ENCODE assay signal across 18 cellular contexts in genomic region chr2:163213699-163214098, GRCh38.
DNase-seq lines count a peak whose midpoint lies in the region; TF ChIP-seq lines count a peak whose summit lies in the region.
"Had no signal": no experiment of that assay in that cellular context is flagged by ENCODE, and none has a peak within 500 bp of the region (broad histone marks: within the 10 kb centered on the region; RNA-seq: fewer than 3 reads in every experiment).

No MANE protein-coding gene starts in this region.

- WGBS in mesendoderm (ENCODE audit: extremely low coverage, insufficient coverage, low lambda C conversion rate), result no CpG with 5 or more reads among the region's 3 CpGs

- no peaks in the 10 kb centered on the region for H3K9me3 Mint-ChIP-seq in Calu3 (ENCODE audit: low read depth, unreplicated experiment)
- no peaks in the 10 kb centered on the region for H3K9me3 Mint-ChIP-seq in neural progenitor cell

- H3K56ac ChIP-seq in mesendoderm (ENCODE audit: low read length), result no peak overlapping the region

- H3K4me1 Mint-ChIP-seq in Calu3 (ENCODE audit: low read depth, unreplicated experiment), result peaks cover 27% of the 10 kb centered on the region
- peaks cover 9% of the 10 kb centered on the region for H3K4me1 Mint-ChIP-seq in neural progenitor cell

- H3K9me2 ChIP-seq in MM.1S (replicated peaks; ENCODE audit: insufficient read depth, low read length), result no peaks in the 10 kb centered on the region

- intact Hi-C loops in Calu3 (cut with micrococcal nuclease; ENCODE audit: unreplicated experiment), result no loop called here

- no peak overlapping the region for H3K9ac ChIP-seq in MM.1S (ENCODE audit: low read length)
- no peak overlapping the region for H3K9ac ChIP-seq in neural progenitor cell
- no peak overlapping the region for H3K9ac ChIP-seq in mesendoderm (ENCODE audit: low read length)
- H3K9ac ChIP-seq: BLaER1 treated with 17β-estradiol and CSF1 and Interleukin-3, amounts not matched to agents 10 nM and 100 nM had no signal

- H3K79me2 ChIP-seq in MM.1S (ENCODE audit: low read length) (no peaks in the 10 kb centered on the region), neural progenitor cell (ENCODE audit: low read depth) (no peaks in the 10 kb centered on the region), mesendoderm (ENCODE audit: control insufficient read depth, insufficient read depth, low read length) (no peaks in the 10 kb centered on the region)

- H3F3A ChIP-seq in MM.1S (ENCODE audit: insufficient read depth, low read length), result no peaks in the 10 kb centered on the region
- no peaks in the 10 kb centered on the region for H3F3A ChIP-seq in neural progenitor cell (ENCODE audit: low read depth)

- H3K79me1 ChIP-seq in mesendoderm (ENCODE audit: low read length), result no peaks in the 10 kb centered on the region

- peak overlapping the region; percentile 21 for H3K27ac Mint-ChIP-seq in Calu3 (ENCODE audit: unreplicated experiment)
- H3K27ac Mint-ChIP-seq in neural progenitor cell, result no peak overlapping the region
- H3K27ac Mint-ChIP-seq: effector memory CD8-positive, alpha-beta T cell had no signal

- TF ChIP-seq CTCF in Calu3 (IDR thresholded peaks at IDR 0.05; ENCODE audit: unreplicated experiment), result no peak
- TF ChIP-seq CTCF in MM.1S (IDR thresholded peaks at IDR 0.05; ENCODE audit: low read length), result no peak
- TF ChIP-seq CTCF in neural progenitor cell (IDR thresholded peaks at IDR 0.05), result no peak

- no peak overlapping the region for H2BK15ac ChIP-seq in mesendoderm (replicated peaks; ENCODE audit: low read depth)

- peak; percentile 15 for DNase-seq in Calu3
- DNase-seq in MM.1S, result peak; percentile 20
- DNase-seq in amniotic epithelial cell (ENCODE audit: low read depth), result peak; percentile 80
- DNase-seq in neural progenitor cell (ENCODE audit: low spot score), result no peak
- DNase-seq in effector CD4-positive, alpha-beta T cell, result no peak
- DNase-seq in mesendoderm, result no peak
- no peak for DNase-seq in stimulated activated CD4-positive, alpha-beta T cell treated with anti-CD3 and anti-CD28 coated beads, Interleukin-2, amount 100 ng/mL, for 48 hours
- DNase-seq in hypothalamus (lab: John Stamatoyannopoulos, UW), result no peak
- DNase-seq: activated CD4-positive, alpha-beta T cell treated with anti-CD3 and anti-CD28 coated beads, Interleukin-2, amount 50 U/mL, for 48 hours; effector memory CD8-positive, alpha-beta T cell; head of caudate nucleus; kidney glomerular epithelial cell; NCI-H1105 treated with DMSO at 0.1 percent for 48 hours; NCI-H510A; posterior cingulate gyrus; stimulated activated CD8-positive, alpha-beta memory T cell treated with anti-CD3 and anti-CD28 coated beads, Interleukin-4, amount 100 ng/mL, for 48 hours; upper lobe of right lung had no signal

- no peaks in the 10 kb centered on the region for H4K20me1 ChIP-seq in MM.1S (ENCODE audit: insufficient read depth, low read length)
- no peaks in the 10 kb centered on the region for H4K20me1 ChIP-seq in neural progenitor cell (ENCODE audit: low read depth)
- H4K20me1 ChIP-seq: BLaER1 treated with 17β-estradiol and CSF1 and Interleukin-3, amounts not matched to agents 10 nM and 100 nM had no signal

- H2BK120ac ChIP-seq in mesendoderm (ENCODE audit: low read depth, low read length), result no peak overlapping the region

- no peak overlapping the region for H4K8ac ChIP-seq in mesendoderm (ENCODE audit: low read depth, low read length)

- BruUV-seq in Calu3 (replicated peaks; lab: Mats Ljungman, UMichigan), result no TSS peak

- H3K27me3 Mint-ChIP-seq in Calu3 (ENCODE audit: unreplicated experiment), result no peaks in the 10 kb centered on the region
- H3K27me3 Mint-ChIP-seq in neural progenitor cell (ENCODE audit: insufficient read depth, low read depth), result no peaks in the 10 kb centered on the region
- H3K27me3 Mint-ChIP-seq: effector memory CD8-positive, alpha-beta T cell had no signal

- H3K4me3 ChIP-seq in MM.1S (ENCODE audit: low read length) (no peak overlapping the region), neural progenitor cell (no peak overlapping the region), mesendoderm (ENCODE audit: low read length) (no peak overlapping the region)
- H3K4me3 ChIP-seq: BLaER1 treated with 17β-estradiol and CSF1 and Interleukin-3, amounts not matched to agents 10 nM and 100 nM; upper lobe of right lung had no signal

- H3K4me1 ChIP-seq in MM.1S (ENCODE audit: low read length), result no peaks in the 10 kb centered on the region
- peaks cover 11% of the 10 kb centered on the region for H3K4me1 ChIP-seq in neural progenitor cell
- H3K4me1 ChIP-seq in mesendoderm (ENCODE audit: control insufficient read depth, low read depth, low read length), result no peaks in the 10 kb centered on the region
- H3K4me1 ChIP-seq: upper lobe of right lung had no signal

- H3K4me3 Mint-ChIP-seq in Calu3 (ENCODE audit: low read depth, unreplicated experiment) (no peak overlapping the region), neural progenitor cell (no peak overlapping the region)
- H3K4me3 Mint-ChIP-seq: effector memory CD8-positive, alpha-beta T cell had no signal

- H3K27ac ChIP-seq in MM.1S (ENCODE audit: low read length), result no peak overlapping the region
- no peak overlapping the region for H3K27ac ChIP-seq in neural progenitor cell
- H3K27ac ChIP-seq in mesendoderm (ENCODE audit: low read depth, low read length), result no peak overlapping the region
- H3K27ac ChIP-seq: BLaER1 treated with 17β-estradiol and CSF1 and Interleukin-3, amounts not matched to agents 10 nM and 100 nM; upper lobe of right lung had no signal

- H3K18ac ChIP-seq in mesendoderm (ENCODE audit: low read length), result no peak overlapping the region

- H2AFZ ChIP-seq in MM.1S (ENCODE audit: low read length) (no peak overlapping the region), neural progenitor cell (replicated peaks) (peak overlapping the region; percentile 18)

- H3K36me3 Mint-ChIP-seq in Calu3 (ENCODE audit: insufficient read depth, unreplicated experiment), result no peaks in the 10 kb centered on the region
- no peaks in the 10 kb centered on the region for H3K36me3 Mint-ChIP-seq in neural progenitor cell

- no peak overlapping the region for H3K4me2 ChIP-seq in MM.1S (ENCODE audit: low read depth, low read length)
- no peak overlapping the region for H3K4me2 ChIP-seq in neural progenitor cell
- H3K4me2 ChIP-seq in mesendoderm (ENCODE audit: low read length), result no peak overlapping the region
- H3K4me2 ChIP-seq: BLaER1 treated with 17β-estradiol and CSF1 and Interleukin-3, amounts not matched to agents 10 nM and 100 nM had no signal

- no peak overlapping the region for H2AK5ac ChIP-seq in mesendoderm (ENCODE audit: low read length)

- H3K27me3 ChIP-seq in MM.1S (replicated peaks; ENCODE audit: insufficient read depth, low read length) (no peaks in the 10 kb centered on the region), neural progenitor cell (no peaks in the 10 kb centered on the region), mesendoderm (ENCODE audit: insufficient read depth, low read length, poor library complexity) (no peaks in the 10 kb centered on the region)
- H3K27me3 ChIP-seq: BLaER1 treated with 17β-estradiol and CSF1 and Interleukin-3, amounts not matched to agents 10 nM and 100 nM; upper lobe of right lung had no signal

- H3K36me3 ChIP-seq in MM.1S (replicated peaks; ENCODE audit: insufficient read depth, low read length) (no peaks in the 10 kb centered on the region), neural progenitor cell (no peaks in the 10 kb centered on the region), mesendoderm (ENCODE audit: control insufficient read depth, insufficient read depth, low read length) (no peaks in the 10 kb centered on the region)
- H3K36me3 ChIP-seq: BLaER1 treated with 17β-estradiol and CSF1 and Interleukin-3, amounts not matched to agents 10 nM and 100 nM; upper lobe of right lung had no signal

- CTCF ChIA-PET in Calu3 (lab: Charles Lee), result interaction anchor here (1.2 kb wide), 1 partner anchor 10 kb away, joined by 4 read pairs; no protein-coding TSS in a partner anchor

- H2BK5ac ChIP-seq in mesendoderm (ENCODE audit: low read length), result no peak overlapping the region

- no peak overlapping the region for H3K23ac ChIP-seq in mesendoderm (ENCODE audit: low read length)

- no peak overlapping the region for H4K5ac ChIP-seq in mesendoderm (ENCODE audit: low read length)

- H3K9me3 ChIP-seq in MM.1S (replicated peaks; ENCODE audit: insufficient read depth, low read length) (no peaks in the 10 kb centered on the region), neural progenitor cell (ENCODE audit: low read depth) (no peaks in the 10 kb centered on the region)
- H3K9me3 ChIP-seq: BLaER1 treated with 17β-estradiol and CSF1 and Interleukin-3, amounts not matched to agents 10 nM and 100 nM; upper lobe of right lung had no signal

- H3K4ac ChIP-seq in mesendoderm (ENCODE audit: low read depth, low read length), result no peak overlapping the region

Comparison
In these comparisons a context has a peak if more than half of its experiments do, and no peak if none do; other contexts are left out.
1. DNase-seq: peak in Calu3 (single experiment), MM.1S (single experiment) and amniotic epithelial cell (single experiment); none in neural progenitor cell (single experiment), effector CD4-positive, alpha-beta T cell (single experiment), mesendoderm (single experiment), stimulated activated CD4-positive, alpha-beta T cell treated with anti-CD3 and anti-CD28 coated beads, Interleukin-2, amount 100 ng/mL, for 48 hours (0 of 2) and hypothalamus (0 of 51).